16 cellular contexts compared by ENCODE assay signal in genomic region chr2:173410579-173410978, GRCh38.
"Had no signal": no experiment of that assay in that cellular context is flagged by ENCODE, and none has a peak within 500 bp of the region (broad histone marks: within the 10 kb centered on the region; RNA-seq: fewer than 3 reads in every experiment).

No MANE protein-coding gene starts in this region.

- H3K4me3 ChIP-seq: coronary artery, esophagus squamous epithelium, lung, neural progenitor cell, upper lobe of left lung had no signal

- ATAC-seq: naive thymus-derived CD8-positive, alpha-beta T cell; stimulated activated naive CD8-positive, alpha-beta T cell treated with anti-CD3 and anti-CD28 coated beads, Interleukin-15, Interleukin-2, amounts not matched to agents 100 U/mL and 50 U/mL, for 24 hours had no signal

- H3K27ac ChIP-seq: coronary artery, esophagus squamous epithelium, neural progenitor cell, upper lobe of left lung had no signal

- DNase-seq: activated B cell treated with CpG ODN at 0.5 μM for 24 hours; activated CD4-positive, alpha-beta T cell treated with anti-CD3 and anti-CD28 coated beads for 4 hours; activated CD4-positive, alpha-beta T cell treated with anti-CD3 and anti-CD28 coated beads, Interleukin-2, amount 50 U/mL, for 48 hours; activated naive CD4-positive, alpha-beta T cell treated with Interleukin-2 at 50 U/mL for 16 hours; activated naive CD8-positive, alpha-beta T cell treated with anti-CD3 and anti-CD28 coated beads for 36 hours; activated T-cell treated with anti-CD3 and anti-CD28 coated beads, Interleukin-2, amount 50 U/mL, for 48 hours; esophagus squamous epithelium; naive thymus-derived CD8-positive, alpha-beta T cell; posterior cingulate gyrus; stimulated activated CD4-positive, alpha-beta T cell treated with anti-CD3 and anti-CD28 coated beads, Interleukin-4, amount 100 ng/mL, for 24 hours; stimulated activated naive CD8-positive, alpha-beta T cell treated with anti-CD3 and anti-CD28 coated beads, Interleukin-15, Interleukin-2, amounts not matched to agents 100 U/mL and 50 U/mL, for 24 hours; T1000; upper lobe of left lung had no signal

- H3K27me3 ChIP-seq: neural progenitor cell, upper lobe of left lung had no signal

- H3K4me1 ChIP-seq: upper lobe of left lung had no signal

- H3K9me3 ChIP-seq: esophagus squamous epithelium, upper lobe of left lung had no signal

- H3K36me3 ChIP-seq: esophagus squamous epithelium, neural progenitor cell, upper lobe of left lung had no signal
